Comparison of ENCODE assay signal across 9 cellular contexts in genomic region chr1:161039154-161039545, GRCh38. TPM values are rescaled to one million over a fixed set of nuclear protein-coding genes. Genes with fewer than 3 reads are reported as not detected.
DNase-seq lines count a peak whose midpoint lies in the region; ATAC-seq and TF ChIP-seq lines count a peak whose summit lies in the region.
"Had no signal": no experiment of that assay in that cellular context is flagged by ENCODE, and none has a peak within 500 bp of the region (broad histone marks: within the 10 kb centered on the region; RNA-seq: fewer than 3 reads in every experiment).

No MANE protein-coding gene starts in this region.

- H3K4me3 Mint-ChIP-seq in nephron, result peak overlapping the region; percentile 85 to 88 (median 86)

- peaks cover 10% of the 10 kb centered on the region for H3K79me2 ChIP-seq in KMS-11 (ENCODE audit: insufficient read depth, low read depth)

- H3K4me2 ChIP-seq in KMS-11, result peak overlapping the region; percentile 86

- H3K4me1 ChIP-seq in KMS-11 (ENCODE audit: low read depth, poor library complexity, severe bottlenecking), result peaks cover 36% of the 10 kb centered on the region

- no peaks in the 10 kb centered on the region for H4K20me1 ChIP-seq in KMS-11 (ENCODE audit: insufficient read depth)

- peak overlapping the region; percentile 73; the same call in 1 of the 2 replicates for H2AFZ ChIP-seq in KMS-11 (ENCODE audit: low read depth)

- no peak for TF ChIP-seq CTCF in C4-2B (conservative IDR thresholded peaks at IDR 0.05)
- TF ChIP-seq CTCF in KMS-11 (conservative IDR thresholded peaks at IDR 0.05; ENCODE audit: low read depth, low read length), result peak; percentile 33; the same call in 1 of the 2 replicates
- no peak for TF ChIP-seq CTCF in coronary artery (IDR thresholded peaks at IDR 0.05)
- TF ChIP-seq CTCF in nephron (IDR thresholded peaks at IDR 0.05; ENCODE audit: unreplicated experiment in 3 of 3), result no peak

- H3K27ac Mint-ChIP-seq in nephron, result peak overlapping the region; percentile 69 to 91 (median 79)

- ATAC-seq in HG03159 (IDR thresholded peaks at IDR 0.05; ENCODE audit: unreplicated experiment) (no peak), left lobe of liver (no peak), GM19023 (IDR thresholded peaks at IDR 0.05; ENCODE audit: unreplicated experiment) (no peak)

- H3K9me3 Mint-ChIP-seq in nephron, result no peaks in the 10 kb centered on the region

- DNase-seq in coronary artery (ENCODE audit: low spot score) (no peak), left lobe of liver (ENCODE audit: low spot score) (no peak), NCI-H82 (lab: John Stamatoyannopoulos, UW) (no peak)
- DNase-seq: GF-D8 had no signal

- H3K4me1 Mint-ChIP-seq in nephron, result peaks cover 22% of the 10 kb centered on the region

- no peaks in the 10 kb centered on the region for H3K27me3 Mint-ChIP-seq in nephron (ENCODE audit: low read depth)

- H3K9ac ChIP-seq in KMS-11, result peak overlapping the region; percentile 46; the same call in 1 of the 2 replicates

- peaks cover 42% of the 10 kb centered on the region for H3K36me3 Mint-ChIP-seq in nephron (ENCODE audit: low read depth)

- H3K27ac ChIP-seq in C4-2B, result peak overlapping the region; percentile 85
- peak overlapping the region; percentile 10; the same call in 1 of the 2 replicates for H3K27ac ChIP-seq in KMS-11
- peak overlapping the region in 1 of 2 donors; percentile 61 for H3K27ac ChIP-seq in coronary artery

- H3K4me3 ChIP-seq in KMS-11 (IDR thresholded peaks at IDR 0.05; ENCODE audit: insufficient read depth, low read depth, low read length) (no peak overlapping the region), coronary artery (peak overlapping the region; percentile 89)

- H3K27me3 ChIP-seq in KMS-11 (ENCODE audit: insufficient read depth, low read depth), result no peaks in the 10 kb centered on the region

- peaks cover 6% of the 10 kb centered on the region; the same call in 1 of the 2 replicates for H3K36me3 ChIP-seq in KMS-11 (ENCODE audit: insufficient read depth)

RNA-seq across cellular contexts. Expression of gene TSTD1, which starts 0.4 kb away (rescaled TPM):
- 30.7 TPM for total RNA-seq in left lobe of liver

RNA-seq across cellular contexts. Expression of gene USF1, which starts 6.6 kb away (rescaled TPM):
- total RNA-seq in left lobe of liver, result 27.6 TPM

RNA-seq across cellular contexts. Expression of gene F11R, which starts 18.2 kb away (rescaled TPM):
- total RNA-seq in left lobe of liver, result 65.4 TPM

RNA-seq across cellular contexts. Expression of gene ARHGAP30, which starts 30.5 kb away (rescaled TPM):
- total RNA-seq in left lobe of liver, result 4.0 TPM

RNA-seq across cellular contexts. Expression of gene NECTIN4, which starts 50.2 kb away (rescaled TPM):
- total RNA-seq in left lobe of liver, result not detected
